In genomic region chrX:8139713-8140112, GRCh38 we compare ENCODE assay signal across 21 cellular contexts. TPM values are rescaled to one million over a fixed set of nuclear protein-coding genes. Genes with fewer than 3 reads are reported as not detected.
A peak's percentile ranks its signal among the peaks of the same experiment; 100 is the strongest.
DNase-seq lines count a peak whose midpoint lies in the region; ATAC-seq and TF ChIP-seq lines count a peak whose summit lies in the region.
"Had no signal": no experiment of that assay in that cellular context is flagged by ENCODE, and none has a peak within 500 bp of the region (broad histone marks: within the 10 kb centered on the region; RNA-seq: fewer than 3 reads in every experiment).

No MANE protein-coding gene starts in this region.

- intact Hi-C loops in right cardiac atrium (cut with DNase I) = no loop called here

- peak; percentile 66 for DNase-seq in DMS79 treated with DMSO at 0.1 percent for 48 hours (lab: John Stamatoyannopoulos, UW)
- DNase-seq in RWPE1 (ENCODE audit: low spot score) = peak; percentile 11
- peak; percentile 0 for DNase-seq in fibroblast of gingiva (ENCODE audit: low read depth)
- DNase-seq in non-pigmented ciliary epithelial cell (ENCODE audit: low read depth) = peak; percentile 35
- DNase-seq in cerebellar cortex (ENCODE audit: low spot score) = no peak
- DNase-seq in activated effector memory CD4-positive, alpha-beta T cell treated with Interleukin-2 at 50 U/mL for 16 hours = no peak
- no peak for DNase-seq in right cardiac atrium
- DNase-seq: ACHN; glutamatergic neuron; H9; NCI-H446 treated with DMSO at 0.1 percent for 48 hours; psoas muscle; SHP77 treated with DMSO at 0.1 percent for 48 hours; stimulated activated CD4-positive, alpha-beta T cell treated with anti-CD3 and anti-CD28 coated beads, Interleukin-15, amount 100 ng/mL, for 24 hours; stimulated activated naive CD4-positive, alpha-beta T cell treated with Interleukin-2 at 50 U/mL for 16 hours; T-helper 1 cell had no signal

- POLR2A ChIA-PET in RWPE1 (lab: Yijun Ruan, JAX; ENCODE audit: low non-redundant PET) = no interaction called here

- ATAC-seq in HG03439 (IDR thresholded peaks at IDR 0.05; ENCODE audit: unreplicated experiment) = no peak
- no peak for ATAC-seq in right cardiac atrium
- ATAC-seq: psoas muscle had no signal

- no peaks in the 10 kb centered on the region for H3K27me3 ChIP-seq in right cardiac atrium (ENCODE audit: control insufficient read depth, insufficient read depth)

- no peaks in the 10 kb centered on the region for H3K9me3 ChIP-seq in right cardiac atrium (ENCODE audit: control insufficient read depth, low read length)
- H3K9me3 ChIP-seq: psoas muscle had no signal

- no peaks in the 10 kb centered on the region for H3K4me1 ChIP-seq in right cardiac atrium (ENCODE audit: control insufficient read depth, insufficient read depth, low read length)
- H3K4me1 ChIP-seq: psoas muscle had no signal

- WGBS in right cardiac atrium = 66% methylated on average over 4 of the region's 4 CpGs

- no peak overlapping the region for H3K27ac ChIP-seq in RWPE1
- no peak overlapping the region for H3K27ac ChIP-seq in right cardiac atrium (ENCODE audit: low read length)
- H3K27ac ChIP-seq: psoas muscle had no signal

- H3K4me3 ChIP-seq in right cardiac atrium (ENCODE audit: low read length) = no peak overlapping the region
- H3K4me3 ChIP-seq: psoas muscle had no signal

- no peak for TF ChIP-seq CTCF in RWPE1 (conservative IDR thresholded peaks at IDR 0.05; ENCODE audit: low read depth)

- CTCF ChIA-PET in RWPE1 (lab: Yijun Ruan, JAX) = interaction anchor here (0.5 kb wide), 1 partner anchor 630 kb away, joined by 3 read pairs; no protein-coding TSS in a partner anchor

RNA-seq across cellular contexts. Expression of gene VCX2, which starts 31.4 kb away (rescaled TPM):
- total RNA-seq in right cardiac atrium = not detected
- polyA plus RNA-seq in right cardiac atrium = not detected
- total RNA-seq: H9, mesothelial cell of epicardium, psoas muscle, ureter had no signal
- polyA plus RNA-seq: CD14-positive monocyte, neural cell, psoas muscle had no signal

Comparison
In these comparisons a context has a peak if more than half of its experiments do, and no peak if none do; other contexts are left out.
1. DNase-seq: peak in DMS79 treated with DMSO at 0.1 percent for 48 hours (single experiment), RWPE1 (single experiment), fibroblast of gingiva (single experiment) and non-pigmented ciliary epithelial cell (single experiment); none in cerebellar cortex (single experiment), activated effector memory CD4-positive, alpha-beta T cell treated with Interleukin-2 at 50 U/mL for 16 hours (single experiment) and right cardiac atrium (0 of 3).